Comparison of ENCODE assay signal across 1 cellular context in genomic region chr1:25993197-25993951, GRCh38.
TF ChIP-seq lines count a peak whose summit lies in the region.

No MANE protein-coding gene starts in this region.

TF ChIP-seq in K562, 482 proteins besides CTCF, POLR2A, EP300 and RAD21 (continues in another document):
- TF ChIP-seq GTF2F1 (IDR thresholded peaks at IDR 0.05; ENCODE audit: low read depth, low read length) (no peak), USF1 (CRISPR knock-in tag; IDR thresholded peaks at IDR 0.05) (peak; percentile 45; the same call in 1 of the 2 replicates), ZC3H8 (IDR thresholded peaks at IDR 0.05) (no peak), ZMIZ1 (IDR thresholded peaks at IDR 0.05; ENCODE audit: low read depth in 2 of 2, low read length in 2 of 2) (no peak), ZNF280B (CRISPR knock-in tag; IDR thresholded peaks at IDR 0.05) (no peak), REST (CRISPR knock-in tag; IDR thresholded peaks at IDR 0.05; ENCODE audit: low read depth) (no peak), POLR2H (tag; IDR thresholded peaks at IDR 0.05; ENCODE audit: low read depth) (no peak), SMARCB1 (IDR thresholded peaks at IDR 0.05; ENCODE audit: insufficient read length, low read depth) (no peak), CLOCK (CRISPR knock-in tag; IDR thresholded peaks at IDR 0.05; ENCODE audit: borderline replicate concordance) (no peak), LEF1 (IDR thresholded peaks at IDR 0.05) (peak; percentile 42; the same call in 1 of the 2 replicates), ZNF253 (CRISPR knock-in tag; conservative IDR thresholded peaks at IDR 0.05) (no peak), MTA1 (IDR thresholded peaks at IDR 0.05; ENCODE audit: borderline replicate concordance) (peak; percentile 66; the same call in 1 of the 2 replicates), ZNF124 (CRISPR knock-in tag; IDR thresholded peaks at IDR 0.05) (no peak), ELF4 (CRISPR knock-in tag; IDR thresholded peaks at IDR 0.05) (no peak), ZEB2 (IDR thresholded peaks at IDR 0.05) (peak; percentile 29; the same call in 1 of the 2 replicates), CREB5 (CRISPR knock-in tag; IDR thresholded peaks at IDR 0.05) (no peak), ASH1L (IDR thresholded peaks at IDR 0.05; ENCODE audit: borderline replicate concordance, low read depth, partially characterized antibody) (no peak), ZNF239 (CRISPR knock-in tag; IDR thresholded peaks at IDR 0.05) (no peak), MCM5 (IDR thresholded peaks at IDR 0.05; ENCODE audit: low read depth) (no peak), MED1 (CRISPR knock-in tag; IDR thresholded peaks at IDR 0.05; ENCODE audit: borderline replicate concordance) (no peak), DPF2 (IDR thresholded peaks at IDR 0.05) (no peak), MLX (CRISPR knock-in tag; conservative IDR thresholded peaks at IDR 0.05) (no peak), CCAR2 (IDR thresholded peaks at IDR 0.05; ENCODE audit: low read depth, low read length) (no peak), MYC (IDR thresholded peaks at IDR 0.05; ENCODE audit: low read depth, low read length) (peak; percentile 73), MYC (CRISPR knock-in tag; IDR thresholded peaks at IDR 0.05; ENCODE audit: borderline replicate concordance, low read depth) (peak; percentile 52; the same call in 1 of the 2 replicates), ELF2 (CRISPR knock-in tag; IDR thresholded peaks at IDR 0.05) (no peak), ZNF354B (CRISPR knock-in tag; IDR thresholded peaks at IDR 0.05) (no peak), ARHGAP35 (IDR thresholded peaks at IDR 0.05; ENCODE audit: partially characterized antibody) (no peak), SIN3A (IDR thresholded peaks at IDR 0.05; ENCODE audit: borderline replicate concordance in 2 of 2, control insufficient read depth in 1 of 2, low read depth in 2 of 2, low read length in 2 of 2) (no peak), MITF (IDR thresholded peaks at IDR 0.05) (peak; percentile 35; the same call in 1 of the 2 replicates), ZBTB11 (CRISPR knock-in tag; IDR thresholded peaks at IDR 0.05) (peak in 1 of 3 experiments; percentile 74; a peak in 1 of 6 replicates), DNMT1 (IDR thresholded peaks at IDR 0.05) (no peak), ZNF3 (CRISPR knock-in tag; IDR thresholded peaks at IDR 0.05) (no peak), MEIS2 (IDR thresholded peaks at IDR 0.05; ENCODE audit: partially characterized antibody) (peak; percentile 91), MIER1 (IDR thresholded peaks at IDR 0.05; ENCODE audit: low read depth) (no peak), GABPB1 (CRISPR knock-in tag; IDR thresholded peaks at IDR 0.05) (no peak), MECOM (CRISPR knock-in tag; IDR thresholded peaks at IDR 0.05) (peak; percentile 79; the same call in 1 of the 2 replicates), WHSC1 (IDR thresholded peaks at IDR 0.05; ENCODE audit: low read length) (no peak), PHF21A (IDR thresholded peaks at IDR 0.05; ENCODE audit: borderline replicate concordance, low read depth) (no peak), DMBX1 (CRISPR knock-in tag; IDR thresholded peaks at IDR 0.05; ENCODE audit: borderline replicate concordance) (no peak), SREBF1 (IDR thresholded peaks at IDR 0.05; ENCODE audit: borderline replicate concordance, low read depth, low read length) (no peak), POU5F1 (IDR thresholded peaks at IDR 0.05; ENCODE audit: borderline replicate concordance, low read depth, low read length, partially characterized antibody) (no peak), NR2F6 (CRISPR knock-in tag; IDR thresholded peaks at IDR 0.05) (no peak)
